ENCODE assay signal across 9 cellular contexts in genomic region chrX:107025538-107025937, GRCh38. TPM values are rescaled to one million over a fixed set of nuclear protein-coding genes. Genes with fewer than 3 reads are reported as not detected.
DNase-seq lines count a peak whose midpoint lies in the region; ATAC-seq, FAIRE-seq and TF ChIP-seq lines count a peak whose summit lies in the region.
"Had no signal": no experiment of that assay in that cellular context is flagged by ENCODE, and none has a peak within 500 bp of the region (broad histone marks: within the 10 kb centered on the region; RNA-seq: fewer than 3 reads in every experiment).

No MANE protein-coding gene starts in this region.

- no peak for FAIRE-seq in K562 (lab: Jason Lieb, UNC)
- peak; percentile 62 for FAIRE-seq in HepG2 (lab: Jason Lieb, UNC)

- DNase-seq in NCI-H2171 treated with DMSO at 0.1 percent for 48 hours (lab: John Stamatoyannopoulos, UW) (peak; percentile 15), NCI-H2171 (lab: John Stamatoyannopoulos, UW) (no peak), NB4 (ENCODE audit: low read depth) (peak; percentile 25), K562 (ENCODE audit: extremely low read depth in 1 of 4, low spot score in 3 of 4) (peak; percentile 19 to 38 (median 22)), HepG2 (ENCODE audit: low spot score) (peak; percentile 12), T1000 (lab: John Stamatoyannopoulos, UW) (no peak)

- H4K20me1 ChIP-seq in K562 (replicated peaks; ENCODE audit: control insufficient read depth, insufficient read depth, low read length) (no peaks in the 10 kb centered on the region), HepG2 (ENCODE audit: insufficient read depth, low read length) (no peaks in the 10 kb centered on the region)
- H4K20me1 ChIP-seq: BLaER1 treated with 17β-estradiol and CSF1 and Interleukin-3, amounts not matched to agents 10 nM and 100 nM had no signal

- TF ChIP-seq POLR2A in NB4 (IDR thresholded peaks at IDR 0.05; ENCODE audit: extremely low read depth, insufficient read length), result no peak
- TF ChIP-seq POLR2A in K562 (conservative IDR thresholded peaks at IDR 0.05), result no peak
- no peak for TF ChIP-seq POLR2A in HepG2 (IDR thresholded peaks at IDR 0.05; ENCODE audit: insufficient read depth in 1 of 2, low read depth in 2 of 2, low read length in 2 of 2)

- H3K9me3 ChIP-seq in K562 (replicated peaks; ENCODE audit: control insufficient read depth, insufficient read depth, low read depth, low read length) (no peaks in the 10 kb centered on the region), HepG2 (ENCODE audit: low read length) (no peaks in the 10 kb centered on the region)
- H3K9me3 ChIP-seq: BLaER1 treated with 17β-estradiol and CSF1 and Interleukin-3, amounts not matched to agents 10 nM and 100 nM had no signal

- no peak overlapping the region for H3K9ac ChIP-seq in K562 (ENCODE audit: insufficient read depth in 1 of 2, low read depth in 2 of 2, low read length in 2 of 2)
- no peak overlapping the region for H3K9ac ChIP-seq in HepG2 (ENCODE audit: insufficient read depth, low read depth, low read length)
- H3K9ac ChIP-seq: BLaER1 treated with 17β-estradiol and CSF1 and Interleukin-3, amounts not matched to agents 10 nM and 100 nM had no signal

- H3K79me2 ChIP-seq in K562 (ENCODE audit: control insufficient read depth, insufficient read depth, low read length), result no peaks in the 10 kb centered on the region
- no peaks in the 10 kb centered on the region for H3K79me2 ChIP-seq in HepG2 (ENCODE audit: insufficient read depth, low read length)

- H3K4me2 ChIP-seq in K562 (ENCODE audit: insufficient read depth, low read length), result no peak overlapping the region
- no peak overlapping the region for H3K4me2 ChIP-seq in HepG2 (ENCODE audit: low read depth, low read length)
- H3K4me2 ChIP-seq: BLaER1 treated with 17β-estradiol and CSF1 and Interleukin-3, amounts not matched to agents 10 nM and 100 nM had no signal

- intact Hi-C loops in K562 (cut with micrococcal nuclease) (loop anchor here (1.0 to 10.0 kb wide), 5 partner anchors 131 to 867 kb away; no protein-coding TSS in a partner anchor), HepG2 (cut with micrococcal nuclease; ENCODE audit: unreplicated experiment) (loop anchor here (5.0 kb wide), 1 partner anchor 622 kb away; no protein-coding TSS in a partner anchor)

- TF ChIP-seq EP300 in K562 (IDR thresholded peaks at IDR 0.05; ENCODE audit: low read length), result no peak
- TF ChIP-seq EP300 in HepG2 (IDR thresholded peaks at IDR 0.05; ENCODE audit: low read depth in 2 of 2, low read length in 2 of 2), result no peak
- no peak for TF ChIP-seq EP300 in HepG2 (CRISPR knock-in tag; IDR thresholded peaks at IDR 0.05; ENCODE audit: borderline replicate concordance)

- POLR2A ChIA-PET in K562 (lab: Yijun Ruan, JAX) (interaction anchor here (0.6 to 1.3 kb wide), 2 partner anchors 9 to 251 kb away, joined by 4 read pairs; no protein-coding TSS in a partner anchor), HepG2 (lab: Yijun Ruan, JAX) (no interaction called here)

- in situ Hi-C loops in K562 (cut with MboI), result no loop called here
- in situ Hi-C loops in HepG2 (cut with HindIII; ENCODE audit: extremely low pct_ligation_motif_present, low pct_unique_long_range_greater_than_20kb), result no loop called here

- no peaks in the 10 kb centered on the region for H3K36me3 ChIP-seq in K562 (ENCODE audit: control insufficient read depth, insufficient read depth, low read length)
- no peaks in the 10 kb centered on the region for H3K36me3 ChIP-seq in HepG2 (replicated peaks in 1 of 2; ENCODE audit: control insufficient read depth in 1 of 2, insufficient read depth in 2 of 2, low read length in 2 of 2)
- H3K36me3 ChIP-seq: BLaER1 treated with 17β-estradiol and CSF1 and Interleukin-3, amounts not matched to agents 10 nM and 100 nM had no signal

- BruUV-seq in K562 (replicated peaks; lab: Mats Ljungman, UMichigan) (no TSS peak), HepG2 (replicated peaks; lab: Mats Ljungman, UMichigan) (no TSS peak)

- H3K27me3 ChIP-seq in K562 (ENCODE audit: control insufficient read depth in 2 of 2, insufficient read depth in 2 of 2, low read length in 2 of 2) (no peaks in the 10 kb centered on the region), HepG2 (ENCODE audit: control insufficient read depth in 1 of 2, insufficient read depth in 2 of 2, low read length in 2 of 2) (no peaks in the 10 kb centered on the region)

- H3K4me1 ChIP-seq in K562 (replicated peaks in 1 of 2; ENCODE audit: control insufficient read depth in 2 of 2, insufficient read depth in 2 of 2, low read length in 2 of 2) (no peaks in the 10 kb centered on the region; a peak in 1 of 5 replicates), HepG2 (ENCODE audit: insufficient read depth, low read length) (no peaks in the 10 kb centered on the region)
- H3K4me1 ChIP-seq: BLaER1 treated with 17β-estradiol and CSF1 and Interleukin-3, amounts not matched to agents 10 nM and 100 nM had no signal

- CTCF ChIA-PET in K562 (lab: Yijun Ruan, JAX; ENCODE audit: low intra/inter-chr PET ratio) (interaction anchor here (0.5 to 0.7 kb wide), 3 partner anchors 26 to 868 kb away, joined by 3 to 7 read pairs (median 3); no protein-coding TSS in a partner anchor), HepG2 (lab: Yijun Ruan, JAX; ENCODE audit: low intra/inter-chr PET ratio, low total read pairs) (no interaction called here)

- no peak overlapping the region for H3K4me3 ChIP-seq in NB4 (ENCODE audit: low read depth, low read length)
- H3K4me3 ChIP-seq in K562, result no peak overlapping the region
- no peak overlapping the region for H3K4me3 ChIP-seq in HepG2 (replicated peaks in 1 of 3; ENCODE audit: insufficient read depth in 1 of 3, low read depth in 2 of 3, low read length in 3 of 3)
- H3K4me3 ChIP-seq: BLaER1 treated with 17β-estradiol and CSF1 and Interleukin-3, amounts not matched to agents 10 nM and 100 nM had no signal

- H2AFZ ChIP-seq in K562 (ENCODE audit: low read depth, low read length) (no peak overlapping the region), HepG2 (ENCODE audit: low read length) (no peak overlapping the region)

- ATAC-seq in K562 (peak; percentile 77; the same call in 2 of the 3 replicates), HepG2 (no peak), GM21717 (IDR thresholded peaks at IDR 0.05; ENCODE audit: unreplicated experiment) (no peak), HG03460 (IDR thresholded peaks at IDR 0.05; ENCODE audit: unreplicated experiment) (no peak)

- no peak overlapping the region for H3K27ac ChIP-seq in K562 (ENCODE audit: extremely low read depth, low read depth, low read length)
- no peak overlapping the region for H3K27ac ChIP-seq in HepG2 (ENCODE audit: extremely low read length, insufficient read depth, low read length)
- H3K27ac ChIP-seq: BLaER1 treated with 17β-estradiol and CSF1 and Interleukin-3, amounts not matched to agents 10 nM and 100 nM had no signal

- WGBS in K562 (ENCODE audit: insufficient coverage, low coverage, missing lambda C conversion rate), result 0% methylated on average over 2 of the region's 2 CpGs
- WGBS in HepG2 (ENCODE audit: low lambda C conversion rate), result 0% methylated on average over 2 of the region's 2 CpGs

- peak; percentile 84 to 91 for TF ChIP-seq RAD21 in K562 (CRISPR knock-in tag; conservative IDR thresholded peaks at IDR 0.05 in 1 of 2, IDR thresholded peaks at IDR 0.05 in 1 of 2)
- no peak for TF ChIP-seq RAD21 in HepG2 (CRISPR knock-in tag; IDR thresholded peaks at IDR 0.05)

- TF ChIP-seq CTCF in NB4 (IDR thresholded peaks at IDR 0.05; ENCODE audit: low read depth, low read length) (peak; percentile 40), K562 (IDR thresholded peaks at IDR 0.05 in 2 of 3, conservative IDR thresholded peaks at IDR 0.05 in 1 of 3; ENCODE audit: insufficient read depth in 2 of 3, low read depth in 1 of 3, low read length in 3 of 3) (peak; percentile 53 to 78 (median 62)), HepG2 (CRISPR knock-in tag; IDR thresholded peaks at IDR 0.05) (peak; percentile 68)

- no peaks in the 10 kb centered on the region for H3K9me1 ChIP-seq in K562 (ENCODE audit: control insufficient read depth, insufficient read depth, low read length)

RNA-seq across cellular contexts. Expression of gene MORC4, which starts 25.5 kb away (rescaled TPM):
- total RNA-seq in K562 (2011; cell fraction: chromatin; rRNA removed; ENCODE audit: low replicate concordance), result 0.12 and 0.76 TPM in 2 replicates
- 0.13 and 0.17 TPM in 2 replicates for total RNA-seq in K562 (2011; cell fraction: nucleolus; rRNA removed)
- 0.29 TPM in 1 of 2 replicates, not detected in the other for total RNA-seq in K562 (2011; cell fraction: nucleoplasm; rRNA removed)
- total RNA-seq in K562 (2014; rRNA removed) (0.16 and 0.32 TPM in 2 replicates), K562 (2014; rRNA removed; fragmentation: Illumina TruSeq; extraction: Trizol) (0.18 and 0.41 TPM in 2 replicates), K562 (2015; rRNA removed; fragmentation: Illumina TruSeq; extraction: Trizol) (0.11 and 0.18 TPM in 2 replicates), K562 (2021) (0.13 and 0.40 TPM in 2 replicates), HepG2 (2016; rRNA removed; fragmentation: Illumina TruSeq; extraction: Trizol) (17.6 and 24.5 TPM in 2 replicates)
- polyA plus RNA-seq in K562 (2011; rRNA removed) (0.06 and 0.11 TPM in 2 replicates), K562 (2014; fragmentation: Illumina TruSeq; extraction: Trizol) (0.13 TPM in 1 of 2 replicates, not detected in the other), K562 (2014; fragmentation: Nextera tagmentation; extraction: Ambion mirVana) (under 1 TPM; 0.04 TPM), K562 (2014; rRNA removed) (0.18 and 0.53 TPM in 2 replicates), HepG2 (2011; rRNA removed) (5.4 and 7.3 TPM in 2 replicates)
- polyA plus RNA-seq in K562 (2011; cell fraction: cytosol; rRNA removed), result 0.01 and 0.04 TPM in 2 replicates
- 0.16 and 0.24 TPM in 2 replicates for polyA plus RNA-seq in K562 (2011; cell fraction: nucleus; rRNA removed)
- polyA plus RNA-seq in K562 (2012), result 0.23 and 0.68 TPM in 2 replicates
- polyA minus RNA-seq in K562 (2011; rRNA and poly(A)+ RNA removed), result 0.18 and 0.25 TPM in 2 replicates
- polyA minus RNA-seq in K562 (2011; cell fraction: cytosol; rRNA and poly(A)+ RNA removed), result not detected in 2 replicates
- 0.44 TPM in 1 of 2 replicates, not detected in the other for polyA minus RNA-seq in K562 (2011; cell fraction: nucleus; rRNA and poly(A)+ RNA removed)
- 2.6 and 2.8 TPM in 2 replicates for total RNA-seq in HepG2 (2016; cell fraction: cytosol; rRNA removed; fragmentation: Illumina TruSeq; extraction: Trizol; ENCODE audit: low read depth)
- total RNA-seq in HepG2 (2016; cell fraction: insoluble cytoplasmic fraction; rRNA removed; fragmentation: Illumina TruSeq; extraction: Trizol), result 18.3 and 23.4 TPM in 2 replicates
- 7.4 and 9.5 TPM in 2 replicates for total RNA-seq in HepG2 (2016; cell fraction: membrane; rRNA removed; fragmentation: Illumina TruSeq; extraction: Trizol)
- 14.0 and 15.8 TPM in 2 replicates for total RNA-seq in HepG2 (2016; cell fraction: nucleus; rRNA removed; fragmentation: Illumina TruSeq; extraction: Trizol)
- polyA plus RNA-seq in HepG2 (2011; cell fraction: cytosol; rRNA removed), result 3.3 and 4.4 TPM in 2 replicates
- polyA plus RNA-seq in HepG2 (2011; cell fraction: nucleus; rRNA removed), result 4.3 and 5.0 TPM in 2 replicates
- 6.3 and 8.2 TPM in 2 replicates for polyA plus RNA-seq in HepG2 (2012)
- 1.5 and 1.7 TPM in 2 replicates for polyA plus RNA-seq in HepG2 (2016; cell fraction: cytosol; fragmentation: Illumina TruSeq; extraction: Trizol; ENCODE audit: low read depth)
- 16.4 and 18.5 TPM in 2 replicates for polyA plus RNA-seq in HepG2 (2016; cell fraction: insoluble cytoplasmic fraction; fragmentation: Illumina TruSeq; extraction: Trizol; ENCODE audit: low read depth)
- polyA plus RNA-seq in HepG2 (2016; cell fraction: membrane; fragmentation: Illumina TruSeq; extraction: Trizol; ENCODE audit: low read depth), result 4.0 and 4.4 TPM in 2 replicates
- polyA plus RNA-seq in HepG2 (2016; cell fraction: nucleus; fragmentation: Illumina TruSeq; extraction: Trizol; ENCODE audit: insufficient read depth, low read depth), result 15.0 and 16.3 TPM in 2 replicates
- 6.5 and 7.6 TPM in 2 replicates for polyA minus RNA-seq in HepG2 (2011; rRNA and poly(A)+ RNA removed; ENCODE audit: low replicate concordance)
- polyA minus RNA-seq in HepG2 (2011; cell fraction: cytosol; rRNA and poly(A)+ RNA removed), result 5.8 and 6.3 TPM in 2 replicates
- polyA minus RNA-seq in HepG2 (2011; cell fraction: nucleus; rRNA and poly(A)+ RNA removed), result 11.7 and 12.3 TPM in 2 replicates

Comparison
In these comparisons a context has a peak if more than half of its experiments do, and no peak if none do; other contexts are left out.
1. DNase-seq: peak in NCI-H2171 treated with DMSO at 0.1 percent for 48 hours (single experiment), NB4 (single experiment), K562 (4 of 4) and HepG2 (single experiment); none in NCI-H2171 (single experiment) and T1000 (single experiment).
2. Peak in every context shown above with its lines, with median percentiles within 50 percentile points of each other: CTCF ChIP-seq.